Comparison of ENCODE assay signal across 1 cellular context in genomic region chr2:74603282-74604000, GRCh38.
TF ChIP-seq lines count a peak whose summit lies in the region.

No MANE protein-coding gene starts in this region.

TF ChIP-seq in K562, 482 proteins besides CTCF, POLR2A, EP300 and RAD21 (continues in another document):
- no peak for TF ChIP-seq EGR1 (conservative IDR thresholded peaks at IDR 0.05)
- TF ChIP-seq, protein P1, sequence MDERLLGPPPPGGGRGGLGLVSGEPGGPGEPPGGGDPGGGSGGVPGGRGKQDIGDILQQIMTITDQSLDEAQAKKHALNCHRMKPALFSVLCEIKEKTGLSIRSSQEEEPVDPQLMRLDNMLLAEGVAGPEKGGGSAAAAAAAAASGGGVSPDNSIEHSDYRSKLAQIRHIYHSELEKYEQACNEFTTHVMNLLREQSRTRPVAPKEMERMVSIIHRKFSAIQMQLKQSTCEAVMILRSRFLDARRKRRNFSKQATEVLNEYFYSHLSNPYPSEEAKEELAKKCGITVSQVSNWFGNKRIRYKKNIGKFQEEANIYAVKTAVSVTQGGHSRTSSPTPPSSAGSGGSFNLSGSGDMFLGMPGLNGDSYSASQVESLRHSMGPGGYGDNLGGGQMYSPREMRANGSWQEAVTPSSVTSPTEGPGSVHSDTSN (CRISPR knock-in tag; IDR thresholded peaks at IDR 0.05; ENCODE audit: low read depth), result no peak
- TF ChIP-seq, protein P1 (tag; conservative IDR thresholded peaks at IDR 0.05; ENCODE audit: low read depth), result no peak
- TF ChIP-seq ARID4B (CRISPR knock-in tag; IDR thresholded peaks at IDR 0.05), result no peak
- TF ChIP-seq SPI1 (IDR thresholded peaks at IDR 0.05; ENCODE audit: borderline replicate concordance, low read depth, low read length), result no peak
- no peak for TF ChIP-seq BRD4 (IDR thresholded peaks at IDR 0.05)
- TF ChIP-seq HDAC8 (tag; IDR thresholded peaks at IDR 0.05), result no peak
- TF ChIP-seq L3MBTL2 (IDR thresholded peaks at IDR 0.05), result peak; percentile 34; the same call in 1 of the 2 replicates
- no peak for TF ChIP-seq RBM17 (IDR thresholded peaks at IDR 0.05; ENCODE audit: borderline replicate concordance, low read depth, low read length)
- no peak for TF ChIP-seq ZNF696 (CRISPR knock-in tag; conservative IDR thresholded peaks at IDR 0.05)
- TF ChIP-seq CREB1 (IDR thresholded peaks at IDR 0.05), result peak; percentile 84
- TF ChIP-seq CREB1 (CRISPR knock-in tag; IDR thresholded peaks at IDR 0.05), result peak; percentile 78
- no peak for TF ChIP-seq CHD2 (IDR thresholded peaks at IDR 0.05; ENCODE audit: low read depth, low read length)
- no peak for TF ChIP-seq NFYB (IDR thresholded peaks at IDR 0.05; ENCODE audit: extremely low read depth, insufficient read length)
- TF ChIP-seq MYC (IDR thresholded peaks at IDR 0.05; ENCODE audit: low read depth, low read length), result peak; percentile 38; the same call in 1 of the 2 replicates
- no peak for TF ChIP-seq MYC (CRISPR knock-in tag; IDR thresholded peaks at IDR 0.05; ENCODE audit: borderline replicate concordance, low read depth)
- no peak for TF ChIP-seq ZZZ3 (IDR thresholded peaks at IDR 0.05)
- TF ChIP-seq KLF1 (tag; IDR thresholded peaks at IDR 0.05), result peak; percentile 69; the same call in 1 of the 2 replicates
- TF ChIP-seq ZFP36 (IDR thresholded peaks at IDR 0.05; ENCODE audit: low read depth, low read length, partially characterized antibody), result no peak
- no peak for TF ChIP-seq HNRNPH1 (optimal IDR thresholded peaks at IDR 0.05; ENCODE audit: low read depth, low read length)
- TF ChIP-seq DNMT1 (IDR thresholded peaks at IDR 0.05), result no peak
- TF ChIP-seq RFX1 (IDR thresholded peaks at IDR 0.05), result peak; percentile 21; the same call in 1 of the 2 replicates
- TF ChIP-seq TOE1 (IDR thresholded peaks at IDR 0.05; ENCODE audit: borderline replicate concordance), result no peak
- no peak for TF ChIP-seq TOE1 (CRISPR knock-in tag; IDR thresholded peaks at IDR 0.05; ENCODE audit: borderline replicate concordance, low read depth)
- TF ChIP-seq FOXA1 (IDR thresholded peaks at IDR 0.05; ENCODE audit: borderline replicate concordance), result no peak
- no peak for TF ChIP-seq GABPA (tag; conservative IDR thresholded peaks at IDR 0.05; ENCODE audit: low read depth)
- no peak for TF ChIP-seq PHF21A (IDR thresholded peaks at IDR 0.05; ENCODE audit: borderline replicate concordance, low read depth)
- TF ChIP-seq HCFC1 (IDR thresholded peaks at IDR 0.05; ENCODE audit: low read depth, low read length), result peak; percentile 52
- no peak for TF ChIP-seq ETV6 (IDR thresholded peaks at IDR 0.05; ENCODE audit: borderline replicate concordance in 1 of 2, low read depth in 2 of 2, low read length in 1 of 2)
- TF ChIP-seq ETV6 (CRISPR knock-in tag; IDR thresholded peaks at IDR 0.05; ENCODE audit: borderline replicate concordance), result no peak
- no peak for TF ChIP-seq MED1 (CRISPR knock-in tag; IDR thresholded peaks at IDR 0.05; ENCODE audit: borderline replicate concordance)
- TF ChIP-seq IRF2 (CRISPR knock-in tag; IDR thresholded peaks at IDR 0.05), result no peak
- no peak for TF ChIP-seq MLX (CRISPR knock-in tag; conservative IDR thresholded peaks at IDR 0.05)
- peak; percentile 48 for TF ChIP-seq MEIS2 (IDR thresholded peaks at IDR 0.05; ENCODE audit: partially characterized antibody)
- no peak for TF ChIP-seq CBX2 (IDR thresholded peaks at IDR 0.05; ENCODE audit: insufficient read depth, low read length, poor library complexity, severe bottlenecking)
- TF ChIP-seq ZHX1 (conservative IDR thresholded peaks at IDR 0.05; ENCODE audit: low read length), result no peak
- no peak for TF ChIP-seq CTCFL (IDR thresholded peaks at IDR 0.05; ENCODE audit: borderline replicate concordance, insufficient read depth, low read depth, low read length, poor library complexity, severe bottlenecking)
- peak; percentile 89 for TF ChIP-seq CEBPB (tag; IDR thresholded peaks at IDR 0.05)
- TF ChIP-seq, protein P2, sequence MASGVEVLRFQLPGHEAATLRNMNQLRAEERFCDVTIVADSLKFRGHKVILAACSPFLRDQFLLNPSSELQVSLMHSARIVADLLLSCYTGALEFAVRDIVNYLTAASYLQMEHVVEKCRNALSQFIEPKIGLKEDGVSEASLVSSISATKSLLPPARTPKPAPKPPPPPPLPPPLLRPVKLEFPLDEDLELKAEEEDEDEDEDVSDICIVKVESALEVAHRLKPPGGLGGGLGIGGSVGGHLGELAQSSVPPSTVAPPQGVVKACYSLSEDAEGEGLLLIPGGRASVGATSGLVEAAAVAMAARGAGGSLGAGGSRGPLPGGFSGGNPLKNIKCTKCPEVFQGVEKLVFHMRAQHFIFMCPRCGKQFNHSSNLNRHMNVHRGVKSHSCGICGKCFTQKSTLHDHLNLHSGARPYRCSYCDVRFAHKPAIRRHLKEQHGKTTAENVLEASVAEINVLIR (CRISPR knock-in tag; IDR thresholded peaks at IDR 0.05), result peak; percentile 65
- 0 out of 4 replicates have a peak, but pooled peaks of 1 of the 2 experiments have one; percentile 28 for TF ChIP-seq MNT (conservative IDR thresholded peaks at IDR 0.05)
- no peak for TF ChIP-seq ZNF121 (CRISPR knock-in tag; conservative IDR thresholded peaks at IDR 0.05)
- TF ChIP-seq, protein P3, sequence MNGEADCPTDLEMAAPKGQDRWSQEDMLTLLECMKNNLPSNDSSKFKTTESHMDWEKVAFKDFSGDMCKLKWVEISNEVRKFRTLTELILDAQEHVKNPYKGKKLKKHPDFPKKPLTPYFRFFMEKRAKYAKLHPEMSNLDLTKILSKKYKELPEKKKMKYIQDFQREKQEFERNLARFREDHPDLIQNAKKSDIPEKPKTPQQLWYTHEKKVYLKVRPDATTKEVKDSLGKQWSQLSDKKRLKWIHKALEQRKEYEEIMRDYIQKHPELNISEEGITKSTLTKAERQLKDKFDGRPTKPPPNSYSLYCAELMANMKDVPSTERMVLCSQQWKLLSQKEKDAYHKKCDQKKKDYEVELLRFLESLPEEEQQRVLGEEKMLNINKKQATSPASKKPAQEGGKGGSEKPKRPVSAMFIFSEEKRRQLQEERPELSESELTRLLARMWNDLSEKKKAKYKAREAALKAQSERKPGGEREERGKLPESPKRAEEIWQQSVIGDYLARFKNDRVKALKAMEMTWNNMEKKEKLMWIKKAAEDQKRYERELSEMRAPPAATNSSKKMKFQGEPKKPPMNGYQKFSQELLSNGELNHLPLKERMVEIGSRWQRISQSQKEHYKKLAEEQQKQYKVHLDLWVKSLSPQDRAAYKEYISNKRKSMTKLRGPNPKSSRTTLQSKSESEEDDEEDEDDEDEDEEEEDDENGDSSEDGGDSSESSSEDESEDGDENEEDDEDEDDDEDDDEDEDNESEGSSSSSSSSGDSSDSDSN (IDR thresholded peaks at IDR 0.05; ENCODE audit: borderline replicate concordance in 1 of 2, low read depth in 2 of 2, low read length in 2 of 2), result no peak
